Comparison of ENCODE assay signal across 20 cellular contexts in the genomic region with DNA sequence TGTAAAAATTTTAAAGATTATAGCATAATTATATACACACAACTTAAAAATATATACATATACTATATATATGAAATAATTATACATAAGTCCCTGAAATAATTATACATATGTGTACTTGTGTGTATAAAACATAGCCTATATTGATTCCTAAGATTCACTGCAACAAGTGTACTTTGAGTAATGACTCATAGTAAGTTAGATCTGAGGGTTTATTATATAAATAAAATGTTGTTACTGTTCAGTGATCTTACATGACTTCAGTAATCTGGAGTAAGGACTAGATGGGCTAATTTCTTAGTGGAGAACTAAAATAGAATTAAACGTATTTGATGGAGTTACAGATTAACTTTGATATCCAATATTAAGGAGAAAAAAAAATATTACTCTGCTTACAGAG.
DNase-seq lines count a peak whose midpoint lies in the region; ATAC-seq, FAIRE-seq and TF ChIP-seq lines count a peak whose summit lies in the region.
"Had no signal": no experiment of that assay in that cellular context is flagged by ENCODE, and none has a peak within 500 bp of the region (broad histone marks: within the 10 kb centered on the region; RNA-seq: fewer than 3 reads in every experiment).

No MANE protein-coding gene starts in this region.

- H3K4me1 ChIP-seq in A549 (0 out of 3 replicates have a peak, but pooled peaks cover 8% of the 10 kb centered on the region), astrocyte (ENCODE audit: insufficient read depth, low read length) (peaks cover 8% of the 10 kb centered on the region), mesenchymal stem cell (ENCODE audit: control insufficient read depth, insufficient read depth, low read depth, low read length) (no peaks in the 10 kb centered on the region), upper lobe of right lung (no peaks in the 10 kb centered on the region)
- H3K4me1 ChIP-seq: SJSA1 had no signal

- no peak overlapping the region for H3K18ac ChIP-seq in mesenchymal stem cell (ENCODE audit: low read depth in 1 of 2, low read length in 2 of 2)

- no peaks in the 10 kb centered on the region for H4K20me1 ChIP-seq in astrocyte (ENCODE audit: insufficient read depth, low read length)

- CTCF ChIA-PET in A549 (lab: Yijun Ruan, JAX): interaction anchor here (1.0 kb wide), 1 partner anchor 63 kb away, joined by 3 read pairs; no protein-coding TSS in a partner anchor
- CTCF ChIA-PET in RWPE1 (lab: Yijun Ruan, JAX): no interaction called here

- H2BK12ac ChIP-seq in mesenchymal stem cell (ENCODE audit: low read length in 2 of 2): no peak overlapping the region

- no peak overlapping the region for H2BK120ac ChIP-seq in mesenchymal stem cell (ENCODE audit: low read depth, low read length)

- no peak overlapping the region for H4K91ac ChIP-seq in mesenchymal stem cell (ENCODE audit: low read length)

- H3K4me2 ChIP-seq in A549: peak overlapping the region; percentile 47; the same call in 2 of the 3 replicates
- H3K4me2 ChIP-seq in astrocyte (ENCODE audit: low read length): no peak overlapping the region
- no peak overlapping the region for H3K4me2 ChIP-seq in mesenchymal stem cell (ENCODE audit: low read length, poor library complexity, severe bottlenecking)

- intact Hi-C loops in upper lobe of right lung (cut with DNase I): no loop called here

- no peak overlapping the region for H3K4ac ChIP-seq in mesenchymal stem cell (ENCODE audit: low read depth in 1 of 2, low read length in 2 of 2)

- no peaks in the 10 kb centered on the region for H3K27me3 Mint-ChIP-seq in astrocyte (ENCODE audit: low read depth, unreplicated experiment)

- H3K27ac ChIP-seq in A549 (no peak overlapping the region), astrocyte (ENCODE audit: low read depth, low read length) (no peak overlapping the region), mesenchymal stem cell (ENCODE audit: low read length, poor library complexity, severe bottlenecking) (no peak overlapping the region), RWPE1 (no peak overlapping the region), upper lobe of right lung (no peak overlapping the region)
- H3K27ac ChIP-seq: C4-2B, SJSA1 had no signal

- H3K27me3 ChIP-seq in astrocyte (ENCODE audit: insufficient read depth, low read length): no peaks in the 10 kb centered on the region
- H3K27me3 ChIP-seq in mesenchymal stem cell (ENCODE audit: control insufficient read depth in 1 of 2, insufficient read depth in 1 of 2, low read length in 2 of 2): no peaks in the 10 kb centered on the region
- no peaks in the 10 kb centered on the region for H3K27me3 ChIP-seq in upper lobe of right lung
- H3K27me3 ChIP-seq: MG63, SJSA1 had no signal

- no peaks in the 10 kb centered on the region for H3K36me3 Mint-ChIP-seq in astrocyte (ENCODE audit: low read depth, unreplicated experiment)

- H3K79me2 ChIP-seq in astrocyte (ENCODE audit: insufficient read depth, low read length): no peaks in the 10 kb centered on the region

- no peak overlapping the region for H3K4me3 ChIP-seq in A549
- H3K4me3 ChIP-seq in astrocyte (ENCODE audit: insufficient read depth, low read depth, low read length): no peak overlapping the region
- H3K4me3 ChIP-seq in mesenchymal stem cell (ENCODE audit: insufficient read depth in 1 of 2, low read depth in 1 of 2, low read length in 2 of 2): no peak overlapping the region
- no peak overlapping the region for H3K4me3 ChIP-seq in upper lobe of right lung
- H3K4me3 ChIP-seq: MG63, SJSA1 had no signal

- no peaks in the 10 kb centered on the region for H3K9me3 Mint-ChIP-seq in astrocyte (ENCODE audit: unreplicated experiment)

- no peak overlapping the region for H2AK5ac ChIP-seq in mesenchymal stem cell (ENCODE audit: low read length, severe bottlenecking)

- 48% methylated on average over 1 of the region's 1 CpG for WGBS in A549 (ENCODE audit: missing lambda C conversion rate)
- no CpG with 5 or more reads among the region's 1 CpG for WGBS in mesenchymal stem cell

- no peak overlapping the region for H4K8ac ChIP-seq in mesenchymal stem cell (ENCODE audit: low read length)

- TF ChIP-seq EP300 in A549 (IDR thresholded peaks at IDR 0.05): no peak

- H3K79me1 ChIP-seq in mesenchymal stem cell (replicated peaks; ENCODE audit: low read length, poor library complexity, severe bottlenecking): no peaks in the 10 kb centered on the region

- H2BK15ac ChIP-seq in mesenchymal stem cell (ENCODE audit: low read depth, poor library complexity, severe bottlenecking): no peak overlapping the region

- H3K9ac ChIP-seq in astrocyte (ENCODE audit: low read length): no peak overlapping the region
- H3K9ac ChIP-seq in mesenchymal stem cell (ENCODE audit: low read length): no peak overlapping the region

- H3K23ac ChIP-seq in mesenchymal stem cell (ENCODE audit: low read length in 2 of 2): no peak overlapping the region

- POLR2A ChIA-PET in A549 (lab: Yijun Ruan, JAX) (no interaction called here), RWPE1 (lab: Yijun Ruan, JAX; ENCODE audit: low non-redundant PET) (no interaction called here)

- H3K14ac ChIP-seq in mesenchymal stem cell (ENCODE audit: low read length in 2 of 2): no peak overlapping the region

- H3K4me1 Mint-ChIP-seq in astrocyte (ENCODE audit: low read depth, unreplicated experiment): peaks cover 9% of the 10 kb centered on the region

- no peaks in the 10 kb centered on the region for H3K9me3 ChIP-seq in A549
- H3K9me3 ChIP-seq in astrocyte (ENCODE audit: insufficient read depth, low read depth, low read length): no peaks in the 10 kb centered on the region
- no peaks in the 10 kb centered on the region for H3K9me3 ChIP-seq in mesenchymal stem cell (ENCODE audit: control insufficient read depth, low read length)
- no peaks in the 10 kb centered on the region for H3K9me3 ChIP-seq in upper lobe of right lung
- H3K9me3 ChIP-seq: MG63, SJSA1 had no signal

- no peak overlapping the region for H3K27ac Mint-ChIP-seq in astrocyte (ENCODE audit: unreplicated experiment)

- H2BK5ac ChIP-seq in mesenchymal stem cell (ENCODE audit: low read depth, low read length, poor library complexity, severe bottlenecking): no peak overlapping the region

- H3K36me3 ChIP-seq in astrocyte (ENCODE audit: insufficient read depth, low read length) (no peaks in the 10 kb centered on the region), mesenchymal stem cell (ENCODE audit: control insufficient read depth in 1 of 2, insufficient read depth in 2 of 2, low read depth in 1 of 2, low read length in 2 of 2) (no peaks in the 10 kb centered on the region), upper lobe of right lung (no peaks in the 10 kb centered on the region)
- H3K36me3 ChIP-seq: MG63, SJSA1 had no signal

- no peak for TF ChIP-seq POLR2A in A549 (IDR thresholded peaks at IDR 0.05; ENCODE audit: low read length)

- TF ChIP-seq CTCF in A549 (IDR thresholded peaks at IDR 0.05) (no peak), astrocyte (IDR thresholded peaks at IDR 0.05; ENCODE audit: insufficient read depth, low read depth, low read length) (no peak), RWPE1 (conservative IDR thresholded peaks at IDR 0.05; ENCODE audit: low read depth) (no peak), upper lobe of right lung (IDR thresholded peaks at IDR 0.05) (no peak)

- FAIRE-seq in A549 (lab: Jason Lieb, UNC) (no peak), astrocyte (lab: Jason Lieb, UNC) (no peak)
- FAIRE-seq: D721Med, G401.6 had no signal

- H2AFZ ChIP-seq in astrocyte (ENCODE audit: low read depth, low read length) (no peak overlapping the region), mesenchymal stem cell (ENCODE audit: low read depth, low read length) (no peak overlapping the region)

- ATAC-seq in A549 (no peak), upper lobe of right lung (no peak)

- H3K4me3 Mint-ChIP-seq in astrocyte (ENCODE audit: unreplicated experiment): no peak overlapping the region

- DNase-seq in A549 (ENCODE audit: low read depth in 1 of 2, low spot score in 1 of 2) (no peak), LHCN-M2 (ENCODE audit: low read depth) (peak; percentile 8), astrocyte (ENCODE audit: low read depth) (peak; percentile 5), mesenchymal stem cell (peak; percentile 42), retina (no peak), RWPE1 (ENCODE audit: low spot score) (no peak), upper lobe of right lung (no peak)
- DNase-seq in activated CD4-positive, CD25-positive, alpha-beta regulatory T cell treated with anti-CD3 and anti-CD28 coated beads, Interleukin-2, amount 50 U/mL, for 72 hours: no peak
- DNase-seq: ACHN, AML-193, DND-41, H7, NCI-H1092, NCI-H2107, NCI-H2227 treated with DMSO at 0.1 percent for 48 hours had no signal

- no peak for TF ChIP-seq RAD21 in A549 (conservative IDR thresholded peaks at IDR 0.05 in 1 of 2, IDR thresholded peaks at IDR 0.05 in 1 of 2)

TF ChIP-seq in A549, 52 proteins besides CTCF, POLR2A, EP300 and RAD21 (continues in another document):
- TF ChIP-seq CBX8 (IDR thresholded peaks at IDR 0.05) (no peak), GATA3 (IDR thresholded peaks at IDR 0.05; ENCODE audit: borderline replicate concordance) (no peak), FOXS1 (CRISPR knock-in tag; IDR thresholded peaks at IDR 0.05) (no peak), ZSCAN20 (CRISPR knock-in tag; IDR thresholded peaks at IDR 0.05) (no peak), FOSL2 (IDR thresholded peaks at IDR 0.05) (no peak), FOSL2 (CRISPR knock-in tag; IDR thresholded peaks at IDR 0.05) (no peak), HOXA7 (CRISPR knock-in tag; IDR thresholded peaks at IDR 0.05) (no peak), HEYL (CRISPR knock-in tag; IDR thresholded peaks at IDR 0.05) (no peak), HOXB5 (CRISPR knock-in tag; IDR thresholded peaks at IDR 0.05) (no peak), RNF2 (IDR thresholded peaks at IDR 0.05; ENCODE audit: borderline replicate concordance, low read depth) (no peak), KDM5A (IDR thresholded peaks at IDR 0.05) (no peak)
- TF ChIP-seq, protein P1, sequence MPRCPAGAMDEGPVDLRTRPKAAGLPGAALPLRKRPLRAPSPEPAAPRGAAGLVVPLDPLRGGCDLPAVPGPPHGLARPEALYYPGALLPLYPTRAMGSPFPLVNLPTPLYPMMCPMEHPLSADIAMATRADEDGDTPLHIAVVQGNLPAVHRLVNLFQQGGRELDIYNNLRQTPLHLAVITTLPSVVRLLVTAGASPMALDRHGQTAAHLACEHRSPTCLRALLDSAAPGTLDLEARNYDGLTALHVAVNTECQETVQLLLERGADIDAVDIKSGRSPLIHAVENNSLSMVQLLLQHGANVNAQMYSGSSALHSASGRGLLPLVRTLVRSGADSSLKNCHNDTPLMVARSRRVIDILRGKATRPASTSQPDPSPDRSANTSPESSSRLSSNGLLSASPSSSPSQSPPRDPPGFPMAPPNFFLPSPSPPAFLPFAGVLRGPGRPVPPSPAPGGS (IDR thresholded peaks at IDR 0.05): no peak
- TF ChIP-seq, protein P2, sequence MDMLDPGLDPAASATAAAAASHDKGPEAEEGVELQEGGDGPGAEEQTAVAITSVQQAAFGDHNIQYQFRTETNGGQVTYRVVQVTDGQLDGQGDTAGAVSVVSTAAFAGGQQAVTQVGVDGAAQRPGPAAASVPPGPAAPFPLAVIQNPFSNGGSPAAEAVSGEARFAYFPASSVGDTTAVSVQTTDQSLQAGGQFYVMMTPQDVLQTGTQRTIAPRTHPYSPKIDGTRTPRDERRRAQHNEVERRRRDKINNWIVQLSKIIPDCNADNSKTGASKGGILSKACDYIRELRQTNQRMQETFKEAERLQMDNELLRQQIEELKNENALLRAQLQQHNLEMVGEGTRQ (IDR thresholded peaks at IDR 0.05): no peak

Comparison
In these comparisons a context has a peak if more than half of its experiments do, and no peak if none do; other contexts are left out.
1. DNase-seq: peak in LHCN-M2 (single experiment), astrocyte (single experiment) and mesenchymal stem cell (single experiment); none in A549 (0 of 2), activated CD4-positive, CD25-positive, alpha-beta regulatory T cell treated with anti-CD3 and anti-CD28 coated beads, Interleukin-2, amount 50 U/mL, for 72 hours (single experiment), retina (single experiment), RWPE1 (single experiment) and upper lobe of right lung (single experiment).